ENCODE assay signal across 14 cellular contexts in the genomic region with DNA sequence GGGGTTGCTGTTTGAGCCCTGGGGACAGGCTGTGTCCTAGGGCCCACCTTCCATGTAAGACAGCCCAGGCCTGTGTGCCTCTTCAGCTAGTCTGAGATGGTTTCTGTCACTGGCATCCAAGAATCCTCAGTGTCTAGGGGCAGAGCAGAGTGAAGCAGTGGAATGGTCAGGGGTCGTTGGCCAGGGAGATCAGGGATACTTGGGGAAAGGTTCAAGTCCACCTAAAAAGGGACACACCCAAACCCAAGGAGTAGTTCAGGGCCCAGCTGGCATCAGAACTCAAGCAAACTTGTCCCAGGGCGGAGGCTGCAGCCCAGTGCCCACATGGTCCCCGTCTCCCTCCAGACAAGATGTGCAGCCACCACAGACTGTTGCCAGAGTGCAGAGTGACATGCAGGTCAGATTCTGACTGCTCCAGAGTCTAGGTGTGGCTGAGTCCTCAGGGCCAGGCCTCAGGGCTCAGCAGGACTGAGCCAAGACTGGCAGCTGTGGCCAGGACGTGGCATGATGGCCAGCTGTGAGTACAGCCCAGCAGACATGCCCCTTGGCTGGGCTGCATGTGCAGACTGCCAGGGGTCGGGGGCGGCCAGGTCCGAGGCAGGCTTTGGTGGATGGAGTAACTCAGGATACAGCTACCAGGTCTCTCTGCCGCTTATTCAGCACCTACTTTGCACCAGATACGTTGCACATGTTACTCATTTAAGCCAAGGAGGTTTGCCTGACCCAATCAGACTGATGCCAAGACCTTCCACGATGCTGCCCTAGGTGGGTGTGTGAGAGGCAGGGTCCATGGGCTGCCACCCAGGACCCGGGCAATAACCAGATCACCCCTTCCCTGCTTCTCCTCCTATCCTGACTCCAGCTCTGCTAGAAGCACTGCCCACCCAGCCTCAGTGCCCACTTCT.
DNase-seq lines count a peak whose midpoint lies in the region; ATAC-seq and TF ChIP-seq lines count a peak whose summit lies in the region.
"Had no signal": no experiment of that assay in that cellular context is flagged by ENCODE, and none has a peak within 500 bp of the region (broad histone marks: within the 10 kb centered on the region; RNA-seq: fewer than 3 reads in every experiment).

No MANE protein-coding gene starts in this region.

- ATAC-seq in GM18502 (IDR thresholded peaks at IDR 0.05; ENCODE audit: poor library complexity, unreplicated experiment) (no peak), HG03159 (IDR thresholded peaks at IDR 0.05; ENCODE audit: unreplicated experiment) (no peak)

- intact Hi-C loops in uterus (cut with DNase I; ENCODE audit: low total_unique reads): no loop called here

- peak; percentile 50 for DNase-seq in activated effector memory CD4-positive, alpha-beta T cell treated with anti-CD3 and anti-CD28 coated beads, Interleukin-2, amount 50 U/mL, for 16 hours
- no peak for DNase-seq in activated effector memory CD4-positive, alpha-beta T cell treated with Interleukin-2 at 50 U/mL for 16 hours
- DNase-seq in cardiac muscle cell (ENCODE audit: low read depth in 1 of 2, low spot score in 1 of 2): no peak
- peak; percentile 70 for DNase-seq in osteocyte (ENCODE audit: extremely low spot score, unreplicated experiment)
- peak; percentile 8 to 11 for DNase-seq in uterus
- no peak for DNase-seq in NCI-H526 (lab: John Stamatoyannopoulos, UW)
- DNase-seq: DND-41, KG1, NCI-H2029 treated with DMSO at 0.1 percent for 48 hours, SW 1271 had no signal

- H3K4me3 ChIP-seq in cardiac muscle cell (no peak overlapping the region), uterus (no peak overlapping the region)

- no peaks in the 10 kb centered on the region for H3K27me3 Mint-ChIP-seq in osteocyte (ENCODE audit: unreplicated experiment)

- no peak for TF ChIP-seq POLR2A in uterus (IDR thresholded peaks at IDR 0.05)

- peaks cover 55% of the 10 kb centered on the region for H3K4me1 Mint-ChIP-seq in osteocyte (ENCODE audit: unreplicated experiment)

- H3K9me3 ChIP-seq in cardiac muscle cell (ENCODE audit: low read depth) (no peaks in the 10 kb centered on the region), uterus (no peaks in the 10 kb centered on the region)

- no peak overlapping the region for H3K4me3 Mint-ChIP-seq in osteocyte (ENCODE audit: unreplicated experiment)
- H3K4me3 Mint-ChIP-seq: nephron had no signal

- no peaks in the 10 kb centered on the region for H3K27me3 ChIP-seq in cardiac muscle cell
- no peaks in the 10 kb centered on the region for H3K27me3 ChIP-seq in uterus

- H3K36me3 ChIP-seq in cardiac muscle cell (no peaks in the 10 kb centered on the region), uterus (no peaks in the 10 kb centered on the region)

- H3K36me3 Mint-ChIP-seq in osteocyte (ENCODE audit: unreplicated experiment): peaks cover 43% of the 10 kb centered on the region

- peaks cover 15% of the 10 kb centered on the region for H3K4me1 ChIP-seq in cardiac muscle cell (ENCODE audit: low read depth)
- H3K4me1 ChIP-seq in uterus: peaks cover 0 to 7% of the 10 kb centered on the region in 2 donors

- peak overlapping the region; percentile 86 for H3K27ac ChIP-seq in cardiac muscle cell
- no peak overlapping the region for H3K27ac ChIP-seq in uterus
- H3K27ac ChIP-seq: epithelial cell of prostate had no signal

- TF ChIP-seq CTCF in cardiac muscle cell (IDR thresholded peaks at IDR 0.05; ENCODE audit: low read depth, low read length) (no peak), osteocyte (IDR thresholded peaks at IDR 0.05) (no peak), uterus (IDR thresholded peaks at IDR 0.05) (no peak)

- no peaks in the 10 kb centered on the region for H3K9me3 Mint-ChIP-seq in osteocyte (ENCODE audit: unreplicated experiment)
- H3K9me3 Mint-ChIP-seq: nephron had no signal

- H3K27ac Mint-ChIP-seq in osteocyte (ENCODE audit: unreplicated experiment): peak overlapping the region; percentile 69

Comparison
In these comparisons a context has a peak if more than half of its experiments do, and no peak if none do; other contexts are left out.
1. DNase-seq: peak in activated effector memory CD4-positive, alpha-beta T cell treated with anti-CD3 and anti-CD28 coated beads, Interleukin-2, amount 50 U/mL, for 16 hours (single experiment), osteocyte (single experiment) and uterus (2 of 2); none in activated effector memory CD4-positive, alpha-beta T cell treated with Interleukin-2 at 50 U/mL for 16 hours (single experiment), cardiac muscle cell (0 of 2) and NCI-H526 (0 of 2).